26 cellular contexts compared by ENCODE assay signal in the genomic region with DNA sequence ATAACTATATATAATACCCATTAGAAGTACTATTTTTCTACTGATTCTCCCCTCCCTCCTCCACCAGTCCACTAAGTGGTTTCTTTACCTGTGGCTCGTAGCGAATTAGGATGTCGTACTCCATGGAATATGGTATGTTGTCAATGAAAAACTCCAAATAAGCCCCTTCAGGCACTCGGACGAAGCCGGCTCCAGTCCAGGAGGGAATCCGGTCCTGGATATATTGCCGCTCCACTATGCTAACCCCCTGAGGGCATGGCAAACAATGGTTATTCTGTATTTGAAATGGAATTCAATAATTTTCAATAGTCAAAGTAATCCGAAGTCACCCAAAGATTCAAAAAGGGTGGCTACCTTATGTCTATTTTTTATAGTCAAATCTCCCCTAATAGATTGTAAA.
"Had no signal": no experiment of that assay in that cellular context is flagged by ENCODE, and none has a peak within 500 bp of the region (broad histone marks: within the 10 kb centered on the region; RNA-seq: fewer than 3 reads in every experiment).

No MANE protein-coding gene starts in this region.

- ATAC-seq: gastrocnemius medialis; heart left ventricle; left colon; left lobe of liver; left ventricle myocardium superior; lower lobe of right lung; mucosa of descending colon; naive thymus-derived CD8-positive, alpha-beta T cell had no signal

- H3K36me3 Mint-ChIP-seq: immature natural killer cell; naive B cell; naive thymus-derived CD8-positive, alpha-beta T cell had no signal

- H3K27me3 ChIP-seq: esophagus squamous epithelium, heart left ventricle, hepatocyte had no signal

- H3K4me1 Mint-ChIP-seq: immature natural killer cell; mesothelial cell of epicardium; naive B cell; naive thymus-derived CD8-positive, alpha-beta T cell had no signal

- H3K9me3 Mint-ChIP-seq: endodermal cell; immature natural killer cell; mesothelial cell of epicardium; naive B cell; naive thymus-derived CD8-positive, alpha-beta T cell had no signal

- H3K27ac Mint-ChIP-seq: immature natural killer cell, mesothelial cell of epicardium, naive B cell had no signal

- H3K4me3 Mint-ChIP-seq: endodermal cell; immature natural killer cell; mesothelial cell of epicardium; naive B cell; naive thymus-derived CD8-positive, alpha-beta T cell had no signal

- H3K36me3 ChIP-seq: gastrocnemius medialis had no signal

- H3K4me3 ChIP-seq: coronary artery, dorsolateral prefrontal cortex, esophagus squamous epithelium, gastrocnemius medialis, heart left ventricle, hepatocyte, lower lobe of right lung, mucosa of descending colon had no signal

- DNase-seq: dermis blood vessel endothelial cell; dorsolateral prefrontal cortex; effector CD4-positive, alpha-beta T cell; effector memory CD4-positive, alpha-beta T cell; endodermal cell; esophagus squamous epithelium; foreskin fibroblast; foreskin melanocyte; gastrocnemius medialis; heart left ventricle; hypothalamus; immature natural killer cell; islet precursor cell; kidney; kidney glomerular epithelial cell; left colon; left ventricle myocardium superior; lower lobe of right lung; mesenchymal stem cell; mucosa of descending colon; naive B cell; naive thymus-derived CD8-positive, alpha-beta T cell had no signal

- H3K27ac ChIP-seq: dorsolateral prefrontal cortex had no signal

- H3K9me3 ChIP-seq: esophagus squamous epithelium, gastrocnemius medialis, heart left ventricle, lower lobe of right lung, mucosa of descending colon had no signal
